In the genomic region with DNA sequence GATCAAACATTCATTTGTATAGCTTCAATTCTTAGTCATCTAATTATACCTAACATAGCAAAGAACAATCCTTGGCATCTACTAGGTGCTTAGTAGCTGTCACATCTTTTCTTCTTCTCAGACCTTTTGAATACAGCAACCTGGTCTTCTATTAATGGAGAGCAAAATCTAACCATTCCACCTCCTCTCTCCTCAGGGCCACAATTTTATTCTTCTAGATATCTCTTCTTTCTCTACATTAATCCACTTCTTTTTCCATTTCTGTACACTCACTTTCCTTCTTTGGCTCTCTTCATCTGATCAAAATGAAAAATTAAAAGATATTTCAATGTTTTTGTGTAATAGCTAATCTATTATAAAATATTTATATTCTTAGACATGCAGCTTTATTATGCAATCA, we compare ENCODE assay signal across 13 cellular contexts. TPM values are rescaled to one million over a fixed set of nuclear protein-coding genes. Genes with fewer than 3 reads are reported as not detected.
A peak's percentile ranks its signal among the peaks of the same experiment; 100 is the strongest.
DNase-seq lines count a peak whose midpoint lies in the region; ATAC-seq and TF ChIP-seq lines count a peak whose summit lies in the region.
"Had no signal": no experiment of that assay in that cellular context is flagged by ENCODE, and none has a peak within 500 bp of the region (broad histone marks: within the 10 kb centered on the region; RNA-seq: fewer than 3 reads in every experiment).

No MANE protein-coding gene starts in this region.

- ATAC-seq in HG02938 (IDR thresholded peaks at IDR 0.05; ENCODE audit: unreplicated experiment): no peak

- H3K4me2 ChIP-seq in OCI-LY3 (ENCODE audit: low read length): peak overlapping the region; percentile 73
- H3K4me2 ChIP-seq in smooth muscle cell: peak overlapping the region; percentile 76

- no peak for TF ChIP-seq CTCF in GM10248 (IDR thresholded peaks at IDR 0.05; ENCODE audit: control extremely low read depth, extremely low read depth, low read depth, missing control alignments)
- no peak for TF ChIP-seq CTCF in OCI-LY3 (IDR thresholded peaks at IDR 0.05; ENCODE audit: low read depth, low read length)
- TF ChIP-seq CTCF in esophagus squamous epithelium (IDR thresholded peaks at IDR 0.05): no peak
- no peak for TF ChIP-seq CTCF in smooth muscle cell (IDR thresholded peaks at IDR 0.05; ENCODE audit: borderline replicate concordance, insufficient read depth, poor library complexity, severe bottlenecking)

- no peaks in the 10 kb centered on the region for H3K9me3 Mint-ChIP-seq in activated CD4-positive, alpha-beta memory T cell treated with anti-CD3 and anti-CD28 coated beads, Interleukin-2, amount 10 ng/mL, durations not matched to agents 7 days and 5 days

- H3K4me1 ChIP-seq in OCI-LY3 (ENCODE audit: low read length): peaks cover 41% of the 10 kb centered on the region
- H3K4me1 ChIP-seq in esophagus squamous epithelium: peaks cover 0 to 28% (median 21%) of the 10 kb centered on the region in 3 donors
- H3K4me1 ChIP-seq in smooth muscle cell (ENCODE audit: low read depth): no peaks in the 10 kb centered on the region

- intact Hi-C loops in esophagus squamous epithelium (cut with DNase I): no loop called here

- H3K4me1 Mint-ChIP-seq in activated CD4-positive, alpha-beta memory T cell treated with anti-CD3 and anti-CD28 coated beads, Interleukin-2, amount 10 ng/mL, durations not matched to agents 7 days and 5 days: peaks cover 24% of the 10 kb centered on the region

- no peaks in the 10 kb centered on the region for H4K20me1 ChIP-seq in OCI-LY3 (ENCODE audit: insufficient read depth, low read length)
- no peaks in the 10 kb centered on the region for H4K20me1 ChIP-seq in smooth muscle cell (ENCODE audit: low read depth)

- POLR2A ChIA-PET in GM10248 (lab: Yijun Ruan, JAX): interaction anchor here (1.1 to 1.6 kb wide), 2 partner anchors 11 to 55 kb away, joined by 3 to 4 read pairs; partner anchors contain the start of gene HLA-DPA1
- POLR2A ChIA-PET in activated CD4-positive, alpha-beta memory T cell treated with anti-CD3 and anti-CD28 coated beads, Interleukin-2, amount 10 ng/mL, durations not matched to agents 7 days and 5 days (lab: Charles Lee): interaction anchor here (0.7 to 1.7 kb wide), 6 partner anchors 11 to 249 kb away, joined by 3 to 8 read pairs (median 4); partner anchors contain the start of gene HLA-DPB1

- no peaks in the 10 kb centered on the region for H3K36me3 Mint-ChIP-seq in activated CD4-positive, alpha-beta memory T cell treated with anti-CD3 and anti-CD28 coated beads, Interleukin-2, amount 10 ng/mL, durations not matched to agents 7 days and 5 days (ENCODE audit: low read depth)

- H3K36me3 ChIP-seq in OCI-LY3 (replicated peaks; ENCODE audit: low read depth, low read length) (no peaks in the 10 kb centered on the region), esophagus squamous epithelium (no peaks in the 10 kb centered on the region), smooth muscle cell (ENCODE audit: low read depth) (no peaks in the 10 kb centered on the region)
- H3K36me3 ChIP-seq: WERI-Rb-1 had no signal

- no peaks in the 10 kb centered on the region for H3F3A ChIP-seq in smooth muscle cell (ENCODE audit: low read depth)

- H3K4me3 Mint-ChIP-seq in activated CD4-positive, alpha-beta memory T cell treated with anti-CD3 and anti-CD28 coated beads, Interleukin-2, amount 10 ng/mL, durations not matched to agents 7 days and 5 days: no peak overlapping the region

- H3K79me2 ChIP-seq in OCI-LY3 (ENCODE audit: low read length): no peaks in the 10 kb centered on the region
- no peaks in the 10 kb centered on the region for H3K79me2 ChIP-seq in smooth muscle cell (ENCODE audit: low read depth)

- H3K9ac ChIP-seq in OCI-LY3 (ENCODE audit: low read length) (peak overlapping the region; percentile 47), smooth muscle cell (ENCODE audit: low read depth) (no peak overlapping the region)

- peaks cover 26% of the 10 kb centered on the region for H3K27me3 Mint-ChIP-seq in activated CD4-positive, alpha-beta memory T cell treated with anti-CD3 and anti-CD28 coated beads, Interleukin-2, amount 10 ng/mL, durations not matched to agents 7 days and 5 days

- H3K27ac ChIP-seq in OCI-LY3 (ENCODE audit: low read length): peak overlapping the region; percentile 82
- peak overlapping the region; percentile 19 to 84 (median 78) for H3K27ac ChIP-seq in esophagus squamous epithelium
- H3K27ac ChIP-seq in smooth muscle cell (ENCODE audit: low read depth): no peak overlapping the region
- H3K27ac ChIP-seq: WERI-Rb-1 had no signal

- H3K4me3 ChIP-seq in OCI-LY3 (ENCODE audit: low read length) (peak overlapping the region; percentile 60), esophagus squamous epithelium (peak overlapping the region in 1 of 4 donors; percentile 54), smooth muscle cell (peak overlapping the region; percentile 24)

- H3K9me3 ChIP-seq in OCI-LY3 (ENCODE audit: insufficient read depth, low read length): no peaks in the 10 kb centered on the region
- H3K9me3 ChIP-seq in esophagus squamous epithelium: no peaks in the 10 kb centered on the region
- no peaks in the 10 kb centered on the region for H3K9me3 ChIP-seq in smooth muscle cell (replicated peaks; ENCODE audit: low read depth)

- CTCF ChIA-PET in GM10248 (lab: Yijun Ruan, JAX): interaction anchor here (0.9 to 7.8 kb wide), 14 partner anchors 8 to 230 kb away, joined by 3 to 78 read pairs (median 7); partner anchors contain the start of genes HLA-DPA1 and HLA-DPB1
- CTCF ChIA-PET in activated CD4-positive, alpha-beta memory T cell treated with anti-CD3 and anti-CD28 coated beads, Interleukin-2, amount 10 ng/mL, durations not matched to agents 7 days and 5 days (lab: Charles Lee): interaction anchor here (1.2 to 7.8 kb wide), 7 partner anchors 32 to 230 kb away, joined by 3 to 60 read pairs (median 6); no protein-coding TSS in a partner anchor

- DNase-seq in GM10248 (ENCODE audit: extremely low spot score) (peak; percentile 5), esophagus squamous epithelium (lab: John Stamatoyannopoulos, UW) (no peak), smooth muscle cell (lab: John Stamatoyannopoulos, UW; ENCODE audit: unreplicated experiment) (no peak), NCI-H2029 treated with DMSO at 0.1 percent for 48 hours (lab: John Stamatoyannopoulos, UW) (no peak), NCI-H1694 treated with DMSO at 0.1 percent for 48 hours (lab: John Stamatoyannopoulos, UW) (no peak)
- DNase-seq in activated CD4-positive, alpha-beta memory T cell treated with anti-CD3 and anti-CD28 coated beads, Interleukin-2, amount 10 ng/mL, durations not matched to agents 7 days and 5 days: no peak
- DNase-seq: activated naive CD4-positive, alpha-beta T cell; DMS 273 treated with DMSO at 0.1 percent for 48 hours; NCI-H345; WERI-Rb-1 had no signal

- no peak for TF ChIP-seq POLR2A in esophagus squamous epithelium (IDR thresholded peaks at IDR 0.05)

- H2AFZ ChIP-seq in OCI-LY3 (ENCODE audit: low read depth, low read length) (no peak overlapping the region), smooth muscle cell (ENCODE audit: low read depth) (peak overlapping the region; percentile 88)

- H3K27ac Mint-ChIP-seq in activated CD4-positive, alpha-beta memory T cell treated with anti-CD3 and anti-CD28 coated beads, Interleukin-2, amount 10 ng/mL, durations not matched to agents 7 days and 5 days: no peak overlapping the region

- H3K27me3 ChIP-seq in OCI-LY3 (ENCODE audit: low read depth, low read length) (no peaks in the 10 kb centered on the region), esophagus squamous epithelium (peaks cover 0 to 25% (median 0%) of the 10 kb centered on the region in 4 donors), smooth muscle cell (ENCODE audit: low read depth) (no peaks in the 10 kb centered on the region)

RNA-seq across cellular contexts. Expression of gene HLA-DOA, which starts 9.0 kb away (rescaled TPM):
- total RNA-seq in esophagus squamous epithelium (1 to 10 TPM in 2 of 4 donors, under 1 TPM in 2; 0.61 to 9.7 (median 1.6) TPM), smooth muscle cell (0.09 TPM in 1 of 2 replicates, not detected in the other)
- 0.26 TPM in 1 of 2 replicates, not detected in the other for polyA plus RNA-seq in smooth muscle cell
- 1 to 10 TPM; 3.4 to 4.1 TPM for total RNA-seq in activated CD4-positive, alpha-beta memory T cell treated with anti-CD3 and anti-CD28 coated beads, Interleukin-2, amount 10 ng/mL, durations not matched to agents 7 days and 5 days
- total RNA-seq: dermis blood vessel endothelial cell had no signal

RNA-seq across cellular contexts. Expression of gene BRD2, which starts 50.0 kb away (rescaled TPM):
- total RNA-seq in esophagus squamous epithelium: 100 to 1,000 TPM; 110 to 152 (median 132) TPM
- 205 and 244 TPM in 2 replicates for total RNA-seq in smooth muscle cell
- 162 and 197 TPM in 2 replicates for polyA plus RNA-seq in smooth muscle cell
- 100 to 1,000 TPM; 290 to 297 TPM for total RNA-seq in activated CD4-positive, alpha-beta memory T cell treated with anti-CD3 and anti-CD28 coated beads, Interleukin-2, amount 10 ng/mL, durations not matched to agents 7 days and 5 days

RNA-seq across cellular contexts. Expression of gene HLA-DPA1, which starts 55.0 kb away (rescaled TPM):
- 100 to 1,000 TPM in 1 of 4 donors, 10 to 100 TPM in 1, 1 to 10 TPM in 2; 6.2 to 114 (median 48.2) TPM for total RNA-seq in esophagus squamous epithelium
- 1.1 and 1.6 TPM in 2 replicates for total RNA-seq in smooth muscle cell
- 1.1 and 1.3 TPM in 2 replicates for polyA plus RNA-seq in smooth muscle cell
- 100 to 1,000 TPM; 173 to 176 TPM for total RNA-seq in activated CD4-positive, alpha-beta memory T cell treated with anti-CD3 and anti-CD28 coated beads, Interleukin-2, amount 10 ng/mL, durations not matched to agents 7 days and 5 days

RNA-seq across cellular contexts. Expression of gene HLA-DPB1, which starts 57.4 kb away (rescaled TPM):
- 10 to 100 TPM in 2 of 4 donors, 1 to 10 TPM in 2; 3.2 to 96.9 (median 45.3) TPM for total RNA-seq in esophagus squamous epithelium
- total RNA-seq in smooth muscle cell: 10.8 and 14.8 TPM in 2 replicates
- 19.4 and 20.3 TPM in 2 replicates for polyA plus RNA-seq in smooth muscle cell
- total RNA-seq in activated CD4-positive, alpha-beta memory T cell treated with anti-CD3 and anti-CD28 coated beads, Interleukin-2, amount 10 ng/mL, durations not matched to agents 7 days and 5 days: 10 to 100 TPM; 89.8 to 95.6 TPM
